In the genomic region with DNA sequence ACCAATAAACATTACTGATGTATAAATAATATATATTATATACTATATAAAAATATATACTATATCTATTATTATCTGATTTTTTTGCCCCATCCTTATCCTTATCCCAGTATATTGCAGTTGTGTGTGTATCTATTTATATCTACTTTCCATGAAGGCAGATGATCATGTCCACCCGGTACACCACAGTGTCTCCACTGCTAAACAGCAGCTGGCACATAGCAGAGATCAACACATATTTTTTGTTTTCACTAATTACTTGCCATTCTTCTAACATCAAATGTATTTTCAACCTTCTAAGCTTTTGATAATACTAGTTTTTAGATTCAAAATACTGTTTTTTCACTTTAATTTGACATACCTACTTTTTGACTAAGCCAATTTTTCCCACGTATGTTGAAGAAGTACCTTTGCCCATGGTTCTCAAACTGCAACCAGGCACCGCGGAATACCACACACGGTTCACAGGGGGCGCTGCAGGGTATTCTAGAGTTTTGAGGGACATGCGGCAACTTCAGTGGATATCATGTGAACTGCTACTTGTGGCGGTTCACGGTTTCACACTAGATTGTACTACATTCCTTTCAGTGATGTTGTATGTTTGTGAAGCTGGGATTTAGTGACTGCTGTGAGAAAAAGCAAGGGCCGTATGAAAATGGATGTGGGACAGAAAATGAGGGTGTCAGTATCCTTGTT, we compare ENCODE assay signal across 8 cellular contexts.
DNase-seq lines count a peak whose midpoint lies in the region; ATAC-seq and TF ChIP-seq lines count a peak whose summit lies in the region.

No MANE protein-coding gene starts in this region.

- TF ChIP-seq CTCF in chondrocyte (IDR thresholded peaks at IDR 0.05), result peak; percentile 67

- peaks cover 13% of the 10 kb centered on the region for H3K27me3 Mint-ChIP-seq in chondrocyte (ENCODE audit: low read depth)

- H3K27ac Mint-ChIP-seq in chondrocyte (ENCODE audit: unreplicated experiment), result no peak overlapping the region

- no peak overlapping the region for H3K4me3 Mint-ChIP-seq in chondrocyte (ENCODE audit: unreplicated experiment)

- H3K36me3 Mint-ChIP-seq in chondrocyte (ENCODE audit: low read depth), result no peaks in the 10 kb centered on the region

- H3K4me1 Mint-ChIP-seq in chondrocyte (ENCODE audit: low read depth), result no peaks in the 10 kb centered on the region

- DNase-seq in ELF-1 (ENCODE audit: low read depth, low spot score) (peak; percentile 74), HuH-7 (ENCODE audit: low spot score) (peak; percentile 30), chondrocyte (ENCODE audit: low spot score) (no peak), myocyte (ENCODE audit: low read depth) (peak; percentile 28), occipital lobe (lab: John Stamatoyannopoulos, UW) (no peak)

- peak; percentile 91 for ATAC-seq in GM21360 (IDR thresholded peaks at IDR 0.05; ENCODE audit: unreplicated experiment)
- no peak for ATAC-seq in HG03045 (IDR thresholded peaks at IDR 0.05; ENCODE audit: unreplicated experiment)
- no peak for ATAC-seq in HG02840 (IDR thresholded peaks at IDR 0.05; ENCODE audit: low FRiP score, unreplicated experiment)

- peaks cover 4% of the 10 kb centered on the region for H3K9me3 Mint-ChIP-seq in chondrocyte (ENCODE audit: low read depth)

Comparison
In these comparisons a context has a peak if more than half of its experiments do, and no peak if none do; other contexts are left out.
1. DNase-seq: peak in ELF-1 (single experiment), HuH-7 (single experiment) and myocyte (single experiment); none in chondrocyte (single experiment) and occipital lobe (single experiment).